ENCODE assay signal across 4 cellular contexts in genomic region chr1:212317916-212318315, GRCh38.
TF ChIP-seq lines count a peak whose summit lies in the region.

No MANE protein-coding gene starts in this region.

TF ChIP-seq in SK-N-SH, 30 proteins besides CTCF, POLR2A, EP300 and RAD21:
- TF ChIP-seq NFIC (IDR thresholded peaks at IDR 0.05; ENCODE audit: borderline replicate concordance) = peak; percentile 18; the same call in 1 of the 2 replicates
- TF ChIP-seq REST (IDR thresholded peaks at IDR 0.05; ENCODE audit: low read depth, low read length) = no peak
TF ChIP-seq in SK-N-SH: peak in this region for 1.

TF ChIP-seq in SK-N-SH treated with all-trans-retinoic acid at 6 μM for 48 hours, 23 proteins besides CTCF, POLR2A, EP300 and RAD21 (continued from another document and continues in another):
- TF ChIP-seq PPARA (CRISPR knock-in tag; IDR thresholded peaks at IDR 0.05; ENCODE audit: borderline replicate concordance) = no peak
- no peak for TF ChIP-seq OSR1 (CRISPR knock-in tag; IDR thresholded peaks at IDR 0.05)
- no peak for TF ChIP-seq PATZ1 (CRISPR knock-in tag; IDR thresholded peaks at IDR 0.05; ENCODE audit: borderline replicate concordance)
- TF ChIP-seq TCF4 (CRISPR knock-in tag; IDR thresholded peaks at IDR 0.05; ENCODE audit: borderline replicate concordance) = no peak
- no peak for TF ChIP-seq ZNF8 (CRISPR knock-in tag; IDR thresholded peaks at IDR 0.05)
- no peak for TF ChIP-seq CREB5 (CRISPR knock-in tag; IDR thresholded peaks at IDR 0.05; ENCODE audit: low read depth)
- TF ChIP-seq GLIS3 (CRISPR knock-in tag; IDR thresholded peaks at IDR 0.05) = no peak
- TF ChIP-seq SNAI2 (CRISPR knock-in tag; IDR thresholded peaks at IDR 0.05) = no peak
- TF ChIP-seq ZC3H10 (CRISPR knock-in tag; IDR thresholded peaks at IDR 0.05) = no peak
- no peak for TF ChIP-seq POU6F1 (CRISPR knock-in tag; IDR thresholded peaks at IDR 0.05; ENCODE audit: borderline replicate concordance, low read depth)

TF ChIP-seq in HEK293, 187 proteins besides CTCF, POLR2A, EP300 and RAD21:
- TF ChIP-seq ZNF26 (tag by site-specific recombination; IDR thresholded peaks at IDR 0.05) = no peak
- TF ChIP-seq PRDM6 (tag by site-specific recombination; IDR thresholded peaks at IDR 0.05) = peak; percentile 58

TF ChIP-seq in K562, 482 proteins besides CTCF, POLR2A, EP300 and RAD21:
- TF ChIP-seq PKNOX1 (IDR thresholded peaks at IDR 0.05) (no peak), SP2 (IDR thresholded peaks at IDR 0.05; ENCODE audit: extremely low read depth, low read depth, low read length, poor library complexity, severe bottlenecking) (no peak), NFIC (IDR thresholded peaks at IDR 0.05) (peak; percentile 31; the same call in 1 of the 2 replicates), KDM1A (IDR thresholded peaks at IDR 0.05) (0 out of 4 replicates have a peak, but pooled peaks of 1 of the 2 experiments have one; percentile 16)
